Comparison of ENCODE assay signal across 9 cellular contexts in the genomic region with DNA sequence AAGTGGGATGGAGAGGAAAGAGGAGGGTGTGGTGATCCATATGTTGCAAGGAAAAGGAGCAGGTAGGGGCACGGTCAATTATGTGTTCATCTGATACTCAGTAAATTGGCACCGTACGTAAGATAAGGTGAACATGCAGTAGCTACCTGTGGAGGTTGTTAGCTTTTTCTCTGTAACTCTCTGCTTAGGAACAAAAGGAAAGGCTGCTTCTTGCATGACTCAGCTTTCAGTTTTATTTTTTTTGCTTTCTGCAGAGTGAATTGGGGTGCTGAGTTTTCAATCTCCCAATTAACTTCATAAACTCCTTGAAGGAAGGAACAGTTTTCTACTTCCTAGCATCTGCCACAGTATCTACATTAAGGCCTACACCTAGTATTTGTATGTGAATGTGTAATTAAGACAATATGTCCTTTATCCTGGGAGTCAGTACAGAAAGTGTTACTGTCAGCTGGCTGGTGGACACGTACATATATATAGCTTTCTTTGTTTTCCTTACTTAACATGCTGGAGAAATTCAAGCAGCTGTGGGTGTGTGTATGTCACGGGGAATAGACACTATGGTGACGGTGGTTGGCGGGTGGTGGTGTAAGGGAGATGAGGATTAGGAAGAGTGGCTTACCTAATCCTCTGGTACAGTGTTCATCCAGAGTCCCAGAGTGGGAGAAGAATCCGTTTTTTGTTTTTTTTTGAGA. TPM values are rescaled to one million over a fixed set of nuclear protein-coding genes. Genes with fewer than 3 reads are reported as not detected.
A peak's percentile ranks its signal among the peaks of the same experiment; 100 is the strongest.
DNase-seq lines count a peak whose midpoint lies in the region; ATAC-seq and TF ChIP-seq lines count a peak whose summit lies in the region.
"Had no signal": no experiment of that assay in that cellular context is flagged by ENCODE, and none has a peak within 500 bp of the region (broad histone marks: within the 10 kb centered on the region; RNA-seq: fewer than 3 reads in every experiment).

No MANE protein-coding gene starts in this region.

- no peak overlapping the region for H2AFZ ChIP-seq in Karpas-422 (ENCODE audit: low read length)

- H3K4me3 ChIP-seq in Karpas-422 (ENCODE audit: low read length) (no peak overlapping the region), colonic mucosa (no peak overlapping the region)

- no peak for ATAC-seq in HG02678 (IDR thresholded peaks at IDR 0.05; ENCODE audit: unreplicated experiment)

- no peaks in the 10 kb centered on the region; the same call in 1 of the 2 replicates for H3K4me1 ChIP-seq in Karpas-422 (ENCODE audit: low read length)
- no peaks in the 10 kb centered on the region for H3K4me1 ChIP-seq in colonic mucosa

- no peak for TF ChIP-seq CTCF in colonic mucosa (IDR thresholded peaks at IDR 0.05)
- TF ChIP-seq CTCF in GM20000 (IDR thresholded peaks at IDR 0.05; ENCODE audit: extremely low read depth, missing control alignments): no peak

- intact Hi-C loops in colonic mucosa (cut with DNase I): no loop called here

- no peaks in the 10 kb centered on the region for H4K20me1 ChIP-seq in Karpas-422 (ENCODE audit: insufficient read depth, low read depth, low read length)

- H3K27ac ChIP-seq in KOPT-K1 (ENCODE audit: low read depth, low read length, poor library complexity, severe bottlenecking) (peak overlapping the region; percentile 10), layer of hippocampus (ENCODE audit: low read depth, low read length) (peak overlapping the region; percentile 75), Karpas-422 (ENCODE audit: low read length) (no peak overlapping the region), colonic mucosa (no peak overlapping the region)

- H3K4me2 ChIP-seq in Karpas-422 (ENCODE audit: low read depth, low read length, poor library complexity, severe bottlenecking): no peak overlapping the region

- H3K9me3 ChIP-seq in KOPT-K1 (ENCODE audit: insufficient read depth, low read length, poor library complexity, severe bottlenecking): no peaks in the 10 kb centered on the region
- no peaks in the 10 kb centered on the region for H3K9me3 ChIP-seq in Karpas-422 (ENCODE audit: low read length)
- no peaks in the 10 kb centered on the region for H3K9me3 ChIP-seq in colonic mucosa

- no peaks in the 10 kb centered on the region for H3K79me2 ChIP-seq in Karpas-422 (ENCODE audit: low read length)

- H3K9ac ChIP-seq in Karpas-422 (ENCODE audit: low read length): no peak overlapping the region
- no peak overlapping the region for H3K9ac ChIP-seq in colonic mucosa (ENCODE audit: low read depth in 2 of 2, low read length in 2 of 2)

- no peaks in the 10 kb centered on the region for H3K9me2 ChIP-seq in Karpas-422 (replicated peaks; ENCODE audit: insufficient read depth, low read length)

- no peaks in the 10 kb centered on the region for H3K36me3 ChIP-seq in KOPT-K1 (ENCODE audit: insufficient read depth, low read length)
- H3K36me3 ChIP-seq in Karpas-422 (ENCODE audit: insufficient read depth, low read length): no peaks in the 10 kb centered on the region
- no peaks in the 10 kb centered on the region for H3K36me3 ChIP-seq in colonic mucosa

- DNase-seq in COLO829 (ENCODE audit: low spot score) (peak; percentile 85), anterior cingulate cortex (lab: John Stamatoyannopoulos, UW) (peak in 36 of 58 donors; percentile 9 to 77 (median 32)), Karpas-422 (no peak), colonic mucosa (no peak), GM20000 (ENCODE audit: low spot score) (no peak)
- DNase-seq: CD8-positive, alpha-beta memory T cell had no signal

- H3K27me3 ChIP-seq in layer of hippocampus (ENCODE audit: control insufficient read depth, insufficient read depth, low read length): no peaks in the 10 kb centered on the region
- no peaks in the 10 kb centered on the region for H3K27me3 ChIP-seq in Karpas-422 (ENCODE audit: low read length)
- no peaks in the 10 kb centered on the region for H3K27me3 ChIP-seq in colonic mucosa

RNA-seq across cellular contexts. Expression of a gene that starts 40.1 kb away (rescaled TPM):
- total RNA-seq in Karpas-422 (2014; rRNA removed; shearing (Covaris generic); ENCODE audit: low replicate concordance): 134 and 183 TPM in 2 replicates
- total RNA-seq in colonic mucosa: 10 to 100 TPM; 81.8 to 85.8 TPM

RNA-seq across cellular contexts. Expression of a gene that starts 49.1 kb away (rescaled TPM):
- 1.8 and 2.4 TPM in 2 replicates for total RNA-seq in Karpas-422 (2014; rRNA removed; shearing (Covaris generic); ENCODE audit: low replicate concordance)
- 1 to 10 TPM; 2.1 to 4.2 TPM for total RNA-seq in colonic mucosa

Comparison
In these comparisons a context has a peak if more than half of its experiments do, and no peak if none do; other contexts are left out.
1. DNase-seq: peak in COLO829 (single experiment) and anterior cingulate cortex (36 of 58); none in Karpas-422 (single experiment), colonic mucosa (single experiment) and GM20000 (single experiment).
2. H3K27ac ChIP-seq: peak in KOPT-K1 (single experiment) and layer of hippocampus (single experiment); none in Karpas-422 (single experiment) and colonic mucosa (single experiment).